ENCODE assay signal across 2 cellular contexts in the genomic region with DNA sequence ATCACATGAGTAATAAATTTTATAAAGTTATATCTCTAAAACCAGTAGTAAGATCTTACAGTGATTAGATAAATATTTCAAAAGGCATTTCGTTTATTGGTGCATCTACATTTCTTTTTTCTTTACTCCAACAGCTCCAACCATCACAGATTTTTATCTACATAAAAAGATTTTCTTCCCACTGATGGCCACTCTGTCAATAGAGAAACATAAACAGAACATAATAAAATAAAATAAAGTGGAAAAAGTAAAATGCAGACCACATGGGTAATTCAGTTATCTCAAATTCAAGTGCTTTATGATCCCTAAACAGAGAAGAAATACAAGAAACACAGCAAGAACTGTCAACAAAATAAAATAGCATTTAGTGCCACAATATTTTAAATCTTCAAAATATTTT.
A peak's percentile ranks its signal among the peaks of the same experiment; 100 is the strongest.
TF ChIP-seq lines count a peak whose summit lies in the region.

No MANE protein-coding gene starts in this region.

TF ChIP-seq in SK-N-SH, 30 proteins besides CTCF, POLR2A, EP300 and RAD21 (continued from another document):
- TF ChIP-seq, protein P1, sequence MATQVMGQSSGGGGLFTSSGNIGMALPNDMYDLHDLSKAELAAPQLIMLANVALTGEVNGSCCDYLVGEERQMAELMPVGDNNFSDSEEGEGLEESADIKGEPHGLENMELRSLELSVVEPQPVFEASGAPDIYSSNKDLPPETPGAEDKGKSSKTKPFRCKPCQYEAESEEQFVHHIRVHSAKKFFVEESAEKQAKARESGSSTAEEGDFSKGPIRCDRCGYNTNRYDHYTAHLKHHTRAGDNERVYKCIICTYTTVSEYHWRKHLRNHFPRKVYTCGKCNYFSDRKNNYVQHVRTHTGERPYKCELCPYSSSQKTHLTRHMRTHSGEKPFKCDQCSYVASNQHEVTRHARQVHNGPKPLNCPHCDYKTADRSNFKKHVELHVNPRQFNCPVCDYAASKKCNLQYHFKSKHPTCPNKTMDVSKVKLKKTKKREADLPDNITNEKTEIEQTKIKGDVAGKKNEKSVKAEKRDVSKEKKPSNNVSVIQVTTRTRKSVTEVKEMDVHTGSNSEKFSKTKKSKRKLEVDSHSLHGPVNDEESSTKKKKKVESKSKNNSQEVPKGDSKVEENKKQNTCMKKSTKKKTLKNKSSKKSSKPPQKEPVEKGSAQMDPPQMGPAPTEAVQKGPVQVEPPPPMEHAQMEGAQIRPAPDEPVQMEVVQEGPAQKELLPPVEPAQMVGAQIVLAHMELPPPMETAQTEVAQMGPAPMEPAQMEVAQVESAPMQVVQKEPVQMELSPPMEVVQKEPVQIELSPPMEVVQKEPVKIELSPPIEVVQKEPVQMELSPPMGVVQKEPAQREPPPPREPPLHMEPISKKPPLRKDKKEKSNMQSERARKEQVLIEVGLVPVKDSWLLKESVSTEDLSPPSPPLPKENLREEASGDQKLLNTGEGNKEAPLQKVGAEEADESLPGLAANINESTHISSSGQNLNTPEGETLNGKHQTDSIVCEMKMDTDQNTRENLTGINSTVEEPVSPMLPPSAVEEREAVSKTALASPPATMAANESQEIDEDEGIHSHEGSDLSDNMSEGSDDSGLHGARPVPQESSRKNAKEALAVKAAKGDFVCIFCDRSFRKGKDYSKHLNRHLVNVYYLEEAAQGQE (IDR thresholded peaks at IDR 0.05; ENCODE audit: low read depth, low read length): no peak
- no peak for TF ChIP-seq JUND (IDR thresholded peaks at IDR 0.05)
- peak; percentile 83; the same call in 1 of the 2 replicates for TF ChIP-seq FOXJ3 (CRISPR knock-in tag; IDR thresholded peaks at IDR 0.05)
- no peak for TF ChIP-seq NRF1 (IDR thresholded peaks at IDR 0.05; ENCODE audit: low read depth, low read length)
- no peak for TF ChIP-seq ZBTB33 (IDR thresholded peaks at IDR 0.05; ENCODE audit: borderline replicate concordance, low read depth)
- no peak for TF ChIP-seq RXRA (IDR thresholded peaks at IDR 0.05; ENCODE audit: borderline replicate concordance, low read depth)
- TF ChIP-seq USF2 (IDR thresholded peaks at IDR 0.05; ENCODE audit: borderline replicate concordance, low read depth, low read length): no peak
- no peak for TF ChIP-seq IRF3 (IDR thresholded peaks at IDR 0.05; ENCODE audit: low read depth, low read length)
- no peak for TF ChIP-seq GABPA (IDR thresholded peaks at IDR 0.05; ENCODE audit: low read depth)
- TF ChIP-seq MEF2A (IDR thresholded peaks at IDR 0.05; ENCODE audit: borderline replicate concordance, low read depth): no peak
- peak; percentile 84 for TF ChIP-seq CHD2 (IDR thresholded peaks at IDR 0.05; ENCODE audit: low read length, partially characterized antibody)
- TF ChIP-seq EZH2phosphoT487 (IDR thresholded peaks at IDR 0.05; ENCODE audit: borderline replicate concordance, low read depth): no peak
- peak; percentile 87 for TF ChIP-seq GATA2 (CRISPR knock-in tag; IDR thresholded peaks at IDR 0.05)
- no peak for TF ChIP-seq FOSL2 (IDR thresholded peaks at IDR 0.05; ENCODE audit: borderline replicate concordance, low read depth)
- TF ChIP-seq, protein P2, sequence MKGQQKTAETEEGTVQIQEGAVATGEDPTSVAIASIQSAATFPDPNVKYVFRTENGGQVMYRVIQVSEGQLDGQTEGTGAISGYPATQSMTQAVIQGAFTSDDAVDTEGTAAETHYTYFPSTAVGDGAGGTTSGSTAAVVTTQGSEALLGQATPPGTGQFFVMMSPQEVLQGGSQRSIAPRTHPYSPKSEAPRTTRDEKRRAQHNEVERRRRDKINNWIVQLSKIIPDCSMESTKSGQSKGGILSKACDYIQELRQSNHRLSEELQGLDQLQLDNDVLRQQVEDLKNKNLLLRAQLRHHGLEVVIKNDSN (IDR thresholded peaks at IDR 0.05; ENCODE audit: borderline replicate concordance, low read depth): no peak

TF ChIP-seq in SK-N-SH treated with all-trans-retinoic acid at 6 μM for 48 hours, 23 proteins besides CTCF, POLR2A, EP300 and RAD21 (continued from another document):
- TF ChIP-seq, protein P3, sequence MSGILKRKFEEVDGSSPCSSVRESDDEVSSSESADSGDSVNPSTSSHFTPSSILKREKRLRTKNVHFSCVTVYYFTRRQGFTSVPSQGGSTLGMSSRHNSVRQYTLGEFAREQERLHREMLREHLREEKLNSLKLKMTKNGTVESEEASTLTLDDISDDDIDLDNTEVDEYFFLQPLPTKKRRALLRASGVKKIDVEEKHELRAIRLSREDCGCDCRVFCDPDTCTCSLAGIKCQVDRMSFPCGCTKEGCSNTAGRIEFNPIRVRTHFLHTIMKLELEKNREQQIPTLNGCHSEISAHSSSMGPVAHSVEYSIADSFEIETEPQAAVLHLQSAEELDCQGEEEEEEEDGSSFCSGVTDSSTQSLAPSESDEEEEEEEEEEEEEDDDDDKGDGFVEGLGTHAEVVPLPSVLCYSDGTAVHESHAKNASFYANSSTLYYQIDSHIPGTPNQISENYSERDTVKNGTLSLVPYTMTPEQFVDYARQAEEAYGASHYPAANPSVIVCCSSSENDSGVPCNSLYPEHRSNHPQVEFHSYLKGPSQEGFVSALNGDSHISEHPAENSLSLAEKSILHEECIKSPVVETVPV (CRISPR knock-in tag; IDR thresholded peaks at IDR 0.05): 0 out of 2 replicates have a peak, but pooled peaks have one; percentile 56
- TF ChIP-seq ZFP3 (CRISPR knock-in tag; IDR thresholded peaks at IDR 0.05) (no peak), OSR1 (CRISPR knock-in tag; IDR thresholded peaks at IDR 0.05) (no peak), TCF4 (CRISPR knock-in tag; IDR thresholded peaks at IDR 0.05; ENCODE audit: borderline replicate concordance) (peak; percentile 97; the same call in 1 of the 2 replicates), PPARA (CRISPR knock-in tag; IDR thresholded peaks at IDR 0.05; ENCODE audit: borderline replicate concordance) (no peak)
- TF ChIP-seq, protein P4, sequence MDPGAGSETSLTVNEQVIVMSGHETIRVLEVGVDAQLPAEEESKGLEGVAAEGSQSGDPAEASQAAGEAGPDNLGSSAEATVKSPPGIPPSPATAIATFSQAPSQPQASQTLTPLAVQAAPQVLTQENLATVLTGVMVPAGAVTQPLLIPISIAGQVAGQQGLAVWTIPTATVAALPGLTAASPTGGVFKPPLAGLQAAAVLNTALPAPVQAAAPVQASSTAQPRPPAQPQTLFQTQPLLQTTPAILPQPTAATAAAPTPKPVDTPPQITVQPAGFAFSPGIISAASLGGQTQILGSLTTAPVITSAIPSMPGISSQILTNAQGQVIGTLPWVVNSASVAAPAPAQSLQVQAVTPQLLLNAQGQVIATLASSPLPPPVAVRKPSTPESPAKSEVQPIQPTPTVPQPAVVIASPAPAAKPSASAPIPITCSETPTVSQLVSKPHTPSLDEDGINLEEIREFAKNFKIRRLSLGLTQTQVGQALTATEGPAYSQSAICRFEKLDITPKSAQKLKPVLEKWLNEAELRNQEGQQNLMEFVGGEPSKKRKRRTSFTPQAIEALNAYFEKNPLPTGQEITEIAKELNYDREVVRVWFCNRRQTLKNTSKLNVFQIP (CRISPR knock-in tag; IDR thresholded peaks at IDR 0.05; ENCODE audit: borderline replicate concordance, low read depth): no peak
